ENCODE assay signal across 13 cellular contexts in genomic region chr6:90156861-90157260, GRCh38.
A peak's percentile ranks its signal among the peaks of the same experiment; 100 is the strongest.
DNase-seq lines count a peak whose midpoint lies in the region; ATAC-seq and TF ChIP-seq lines count a peak whose summit lies in the region.
"Had no signal": no experiment of that assay in that cellular context is flagged by ENCODE, and none has a peak within 500 bp of the region (broad histone marks: within the 10 kb centered on the region; RNA-seq: fewer than 3 reads in every experiment).

No MANE protein-coding gene starts in this region.

- POLR2A ChIA-PET in CD8-positive, alpha-beta T cell (lab: Charles Lee), result interaction anchor here (0.7 to 1.6 kb wide), 8 partner anchors 8 to 91 kb away, joined by 3 to 5 read pairs (median 3); no protein-coding TSS in a partner anchor

- no peaks in the 10 kb centered on the region for H3K36me3 Mint-ChIP-seq in CD8-positive, alpha-beta T cell

- H3K27me3 Mint-ChIP-seq in CD8-positive, alpha-beta T cell (ENCODE audit: low read depth), result no peaks in the 10 kb centered on the region

- H3K27ac ChIP-seq in CD8-positive, alpha-beta T cell (ENCODE audit: low read depth, low read length), result peak overlapping the region; percentile 18
- no peak overlapping the region for H3K27ac ChIP-seq in stomach
- H3K27ac ChIP-seq: parathyroid adenoma had no signal

- intact Hi-C loops in CD8-positive, alpha-beta T cell (cut with DNase I, micrococcal nuclease), result loop anchor here in 1 of 2 experiments (2.0 kb wide), 3 partner anchors 14 to 74 kb away; no protein-coding TSS in a partner anchor
- intact Hi-C loops in mucosa of descending colon (cut with DNase I, micrococcal nuclease) (no loop called here), stomach (cut with DNase I; ENCODE audit: low total_unique reads) (no loop called here)

- H3K36me3 ChIP-seq in CD8-positive, alpha-beta T cell (ENCODE audit: insufficient read depth, low read length), result no peaks in the 10 kb centered on the region
- H3K36me3 ChIP-seq in mucosa of descending colon (ENCODE audit: low read depth) (no peaks in the 10 kb centered on the region), stomach (no peaks in the 10 kb centered on the region)

- no peak for TF ChIP-seq EP300 in stomach (IDR thresholded peaks at IDR 0.05)

- peak overlapping the region; percentile 94 for H3K27ac Mint-ChIP-seq in CD8-positive, alpha-beta T cell

- peaks cover 82% of the 10 kb centered on the region for H3K4me1 Mint-ChIP-seq in CD8-positive, alpha-beta T cell (ENCODE audit: low read depth)

- CTCF ChIA-PET in CD8-positive, alpha-beta T cell (lab: Charles Lee), result interaction anchor here (1.1 to 1.2 kb wide), 4 partner anchors 12 to 86 kb away, joined by 3 to 7 read pairs (median 4); no protein-coding TSS in a partner anchor

- H3K4me1 ChIP-seq in CD8-positive, alpha-beta T cell (ENCODE audit: insufficient read depth, low read length), result peaks cover 76% of the 10 kb centered on the region
- H3K4me1 ChIP-seq in mucosa of descending colon (ENCODE audit: low read depth) (no peaks in the 10 kb centered on the region), stomach (peaks cover 0 to 7% (median 2%) of the 10 kb centered on the region in 4 donors)

- no peaks in the 10 kb centered on the region for H3K9me3 Mint-ChIP-seq in CD8-positive, alpha-beta T cell

- H3K4me3 ChIP-seq in CD8-positive, alpha-beta T cell (ENCODE audit: low read depth, low read length), result peak overlapping the region; percentile 14
- H3K4me3 ChIP-seq in mucosa of descending colon, result no peak overlapping the region
- no peak overlapping the region for H3K4me3 ChIP-seq in stomach

- TF ChIP-seq CTCF in CD8-positive, alpha-beta T cell (IDR thresholded peaks at IDR 0.05), result no peak
- TF ChIP-seq CTCF in mucosa of descending colon (IDR thresholded peaks at IDR 0.05) (no peak), stomach (IDR thresholded peaks at IDR 0.05) (no peak)

- 69 to 80% (median 73%) methylated on average over 5 of the region's 5 CpGs for WGBS in stomach, 5 donors

- peak; percentile 98 for ATAC-seq in CD8-positive, alpha-beta T cell
- ATAC-seq in mucosa of descending colon (peak; percentile 25), HG03378 (IDR thresholded peaks at IDR 0.05; ENCODE audit: unreplicated experiment) (no peak)

- H3K9me3 ChIP-seq in CD8-positive, alpha-beta T cell (ENCODE audit: low read length), result no peaks in the 10 kb centered on the region
- H3K9me3 ChIP-seq in mucosa of descending colon (no peaks in the 10 kb centered on the region), stomach (no peaks in the 10 kb centered on the region)

- H3K27me3 ChIP-seq in CD8-positive, alpha-beta T cell (ENCODE audit: insufficient read depth, low read length), result no peaks in the 10 kb centered on the region
- H3K27me3 ChIP-seq in stomach, result no peaks in the 10 kb centered on the region

- no peak for TF ChIP-seq POLR2A in stomach (IDR thresholded peaks at IDR 0.05)

- H3K4me3 Mint-ChIP-seq in CD8-positive, alpha-beta T cell, result peak overlapping the region; percentile 32

- peak in 6 of 7 experiments; percentile 15 to 67 (median 44) for DNase-seq in CD8-positive, alpha-beta T cell
- DNase-seq in T follicular helper cell (ENCODE audit: low read depth) (peak; percentile 14), mucosa of descending colon (no peak), germinal center (ENCODE audit: low spot score) (no peak), cerebellum (ENCODE audit: low spot score) (no peak), stomach (no peak)
- peak; percentile 74 for DNase-seq in activated effector memory CD4-positive, alpha-beta T cell treated with anti-CD3 and anti-CD28 coated beads, Interleukin-2, amount 50 U/mL, for 16 hours
- DNase-seq: EL, mesendoderm, NCI-H2107, SW 1271 had no signal

Comparison
In these comparisons a context has a peak if more than half of its experiments do, and no peak if none do; other contexts are left out.
1. DNase-seq: peak in CD8-positive, alpha-beta T cell (6 of 7), T follicular helper cell (single experiment) and activated effector memory CD4-positive, alpha-beta T cell treated with anti-CD3 and anti-CD28 coated beads, Interleukin-2, amount 50 U/mL, for 16 hours (single experiment); none in mucosa of descending colon (0 of 3), germinal center (single experiment), cerebellum (single experiment) and stomach (single experiment).